18 cellular contexts compared by ENCODE assay signal in genomic region chr13:85728831-85729230, GRCh38.
"Had no signal": no experiment of that assay in that cellular context is flagged by ENCODE, and none has a peak within 500 bp of the region (broad histone marks: within the 10 kb centered on the region; RNA-seq: fewer than 3 reads in every experiment).

No MANE protein-coding gene starts in this region.

- H3K4me3 ChIP-seq: ascending aorta, left ventricle myocardium inferior, tibial artery had no signal

- H3K36me3 ChIP-seq: ascending aorta, left ventricle myocardium inferior, tibial artery had no signal

- DNase-seq: activated CD4-positive, alpha-beta T cell treated with anti-CD3 and anti-CD28 coated beads for 48 hours; activated CD4-positive, CD25-positive, alpha-beta regulatory T cell; activated CD8-positive, alpha-beta T cell treated with anti-CD3 and anti-CD28 coated beads, Interleukin-2, amount 10 ng/mL, durations not matched to agents 7 days and 5 days; activated naive CD4-positive, alpha-beta T cell treated with anti-CD3 and anti-CD28 coated beads, Interleukin-2, amount 50 U/mL, for 16 hours; activated T-cell treated with anti-CD3 and anti-CD28 coated beads, Interleukin-2, amount 50 U/mL, for 4 hours; cerebellar nuclear complex; effector CD4-positive, alpha-beta T cell; head of caudate nucleus; left ventricle myocardium inferior; occipital lobe; stimulated activated CD4-positive, alpha-beta T cell treated with anti-CD3 and anti-CD28 coated beads, Interleukin-2, amount 100 ng/mL, for 24 hours; stimulated activated naive CD8-positive, alpha-beta T cell treated with anti-CD3 and anti-CD28 coated beads, Interleukin-15, Interleukin-2, amounts not matched to agents 100 U/mL and 50 U/mL, for 24 hours; substantia nigra; T-cell; tibial artery had no signal

- H3K27ac ChIP-seq: ascending aorta, left ventricle myocardium inferior, tibial artery had no signal

- H3K27me3 ChIP-seq: ascending aorta, tibial artery had no signal

- FAIRE-seq: bronchial epithelial cell had no signal

- H3K4me1 ChIP-seq: ascending aorta, left ventricle myocardium inferior, tibial artery had no signal

- ATAC-seq: activated CD8-positive, alpha-beta T cell treated with anti-CD3 and anti-CD28 coated beads, Interleukin-2, amount 10 ng/mL, durations not matched to agents 7 days and 5 days; activated T-cell treated with anti-CD3 and anti-CD28 coated beads, Interleukin-2, amount 50 U/mL, for 4 hours; esophagus mucosa; stimulated activated naive CD8-positive, alpha-beta T cell treated with anti-CD3 and anti-CD28 coated beads, Interleukin-15, Interleukin-2, amounts not matched to agents 100 U/mL and 50 U/mL, for 24 hours; T-cell had no signal

- H3K9me3 ChIP-seq: ascending aorta, tibial artery had no signal
